ENCODE assay signal across 1 cellular context in the genomic region with DNA sequence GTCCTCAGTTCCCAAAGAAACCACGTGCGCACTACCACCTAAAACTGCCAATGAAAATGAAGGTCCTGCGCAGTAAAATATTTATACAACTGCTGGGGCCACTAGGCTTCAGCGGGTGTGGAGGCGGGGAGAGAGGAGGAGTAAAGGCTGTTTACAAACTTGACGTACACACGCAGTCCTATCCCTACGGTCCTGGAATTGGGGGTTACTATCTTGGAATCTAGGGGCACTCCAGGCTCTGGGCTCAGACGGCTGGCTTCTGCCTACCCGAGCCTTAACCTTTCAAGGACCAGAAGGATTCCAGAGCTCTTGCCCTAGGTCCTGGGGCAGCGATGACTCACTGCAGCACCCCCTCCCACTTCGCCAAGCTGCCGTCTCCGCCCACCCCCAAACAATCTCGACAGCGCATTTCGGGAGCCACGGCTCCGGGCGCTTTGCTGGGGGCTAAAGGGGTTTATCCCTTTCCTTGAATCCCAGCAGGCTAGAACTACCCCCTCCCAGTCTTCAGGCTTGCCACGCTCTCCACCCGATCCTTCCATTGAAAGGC.
TF ChIP-seq lines count a peak whose summit lies in the region.

No MANE protein-coding gene starts in this region.

TF ChIP-seq in liver, 16 proteins besides CTCF, POLR2A, EP300 and RAD21 (continued from another document):
- TF ChIP-seq, protein P1, sequence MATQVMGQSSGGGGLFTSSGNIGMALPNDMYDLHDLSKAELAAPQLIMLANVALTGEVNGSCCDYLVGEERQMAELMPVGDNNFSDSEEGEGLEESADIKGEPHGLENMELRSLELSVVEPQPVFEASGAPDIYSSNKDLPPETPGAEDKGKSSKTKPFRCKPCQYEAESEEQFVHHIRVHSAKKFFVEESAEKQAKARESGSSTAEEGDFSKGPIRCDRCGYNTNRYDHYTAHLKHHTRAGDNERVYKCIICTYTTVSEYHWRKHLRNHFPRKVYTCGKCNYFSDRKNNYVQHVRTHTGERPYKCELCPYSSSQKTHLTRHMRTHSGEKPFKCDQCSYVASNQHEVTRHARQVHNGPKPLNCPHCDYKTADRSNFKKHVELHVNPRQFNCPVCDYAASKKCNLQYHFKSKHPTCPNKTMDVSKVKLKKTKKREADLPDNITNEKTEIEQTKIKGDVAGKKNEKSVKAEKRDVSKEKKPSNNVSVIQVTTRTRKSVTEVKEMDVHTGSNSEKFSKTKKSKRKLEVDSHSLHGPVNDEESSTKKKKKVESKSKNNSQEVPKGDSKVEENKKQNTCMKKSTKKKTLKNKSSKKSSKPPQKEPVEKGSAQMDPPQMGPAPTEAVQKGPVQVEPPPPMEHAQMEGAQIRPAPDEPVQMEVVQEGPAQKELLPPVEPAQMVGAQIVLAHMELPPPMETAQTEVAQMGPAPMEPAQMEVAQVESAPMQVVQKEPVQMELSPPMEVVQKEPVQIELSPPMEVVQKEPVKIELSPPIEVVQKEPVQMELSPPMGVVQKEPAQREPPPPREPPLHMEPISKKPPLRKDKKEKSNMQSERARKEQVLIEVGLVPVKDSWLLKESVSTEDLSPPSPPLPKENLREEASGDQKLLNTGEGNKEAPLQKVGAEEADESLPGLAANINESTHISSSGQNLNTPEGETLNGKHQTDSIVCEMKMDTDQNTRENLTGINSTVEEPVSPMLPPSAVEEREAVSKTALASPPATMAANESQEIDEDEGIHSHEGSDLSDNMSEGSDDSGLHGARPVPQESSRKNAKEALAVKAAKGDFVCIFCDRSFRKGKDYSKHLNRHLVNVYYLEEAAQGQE (IDR thresholded peaks at IDR 0.05): peak; percentile 17
- TF ChIP-seq NR2F2 (IDR thresholded peaks at IDR 0.05): peak; percentile 13
- no peak for TF ChIP-seq YY1 (IDR thresholded peaks at IDR 0.05)
